ENCODE assay signal across 11 cellular contexts in the genomic region with DNA sequence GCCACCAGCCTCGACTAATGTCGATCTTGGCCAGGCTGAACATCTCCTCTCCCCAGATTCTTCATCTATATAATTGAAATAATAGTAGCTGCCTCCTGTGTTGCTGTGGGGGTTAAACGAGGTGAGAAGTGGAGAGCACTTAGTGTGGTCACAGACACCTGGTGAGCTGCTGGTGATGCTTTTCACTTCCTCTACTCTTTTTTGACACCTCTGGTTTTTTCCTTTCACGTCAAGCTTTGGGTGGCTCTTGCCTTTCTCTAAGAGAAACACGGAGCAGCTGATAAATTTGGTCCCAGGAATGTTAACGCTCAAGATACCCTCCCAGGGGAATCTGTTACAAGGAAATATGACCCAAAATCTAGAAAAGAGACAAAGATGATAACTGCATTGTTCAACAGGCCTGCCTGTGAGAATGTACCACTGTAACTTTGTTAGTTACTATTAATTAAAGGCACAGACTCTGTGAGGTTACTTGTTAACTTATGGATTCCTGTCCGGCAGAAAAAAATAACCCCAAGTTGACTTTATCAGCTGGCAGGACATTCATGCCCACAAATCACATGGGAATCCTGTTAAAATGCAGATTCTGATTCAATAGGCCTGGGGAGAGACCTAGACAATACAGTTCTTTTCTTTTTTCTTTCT. TPM values are rescaled to one million over a fixed set of nuclear protein-coding genes. Genes with fewer than 3 reads are reported as not detected.
DNase-seq lines count a peak whose midpoint lies in the region; ATAC-seq and TF ChIP-seq lines count a peak whose summit lies in the region.
"Had no signal": no experiment of that assay in that cellular context is flagged by ENCODE, and none has a peak within 500 bp of the region (broad histone marks: within the 10 kb centered on the region; RNA-seq: fewer than 3 reads in every experiment).

No MANE protein-coding gene starts in this region.

- TF ChIP-seq EP300 in suprapubic skin (IDR thresholded peaks at IDR 0.05) = no peak

- H3K9me3 ChIP-seq in suprapubic skin = no peaks in the 10 kb centered on the region
- no peaks in the 10 kb centered on the region for H3K9me3 ChIP-seq in neural progenitor cell (ENCODE audit: low read depth)

- peaks cover 5% of the 10 kb centered on the region for H3F3A ChIP-seq in neural progenitor cell (ENCODE audit: low read depth)

- H3K27me3 Mint-ChIP-seq in memory B cell (peaks cover 8% of the 10 kb centered on the region), neural progenitor cell (ENCODE audit: insufficient read depth, low read depth) (peaks cover 4% of the 10 kb centered on the region)

- no peaks in the 10 kb centered on the region for H3K79me2 ChIP-seq in neural progenitor cell (ENCODE audit: low read depth)

- H3K27me3 ChIP-seq in suprapubic skin = no peaks in the 10 kb centered on the region
- H3K27me3 ChIP-seq in neural progenitor cell = no peaks in the 10 kb centered on the region

- H3K4me1 ChIP-seq in suprapubic skin (peaks cover 17% of the 10 kb centered on the region), neural progenitor cell (no peaks in the 10 kb centered on the region)

- no peak overlapping the region for H3K9ac ChIP-seq in neural progenitor cell

- DNase-seq in memory B cell (ENCODE audit: low spot score in 2 of 2) (no peak), suprapubic skin (ENCODE audit: low spot score in 2 of 2) (no peak), omental fat pad (ENCODE audit: low spot score) (no peak), neural progenitor cell (ENCODE audit: low spot score) (no peak)
- no peak for DNase-seq in activated CD4-positive, alpha-beta T cell treated with anti-CD3 and anti-CD28 coated beads for 4 hours
- DNase-seq: activated T-cell treated with anti-CD3 and anti-CD28 coated beads, Interleukin-2, amount 50 U/mL, for 1 hour; OCI-M1; T-helper 9 cell had no signal

- H3K36me3 ChIP-seq in suprapubic skin (no peaks in the 10 kb centered on the region), neural progenitor cell (no peaks in the 10 kb centered on the region)

- no peak overlapping the region for H3K27ac ChIP-seq in suprapubic skin
- H3K27ac ChIP-seq in neural progenitor cell = no peak overlapping the region

- H2AFZ ChIP-seq in neural progenitor cell (replicated peaks) = no peak overlapping the region

- no peak overlapping the region for H3K4me3 ChIP-seq in suprapubic skin
- no peak overlapping the region for H3K4me3 ChIP-seq in neural progenitor cell

- ATAC-seq in GM18873 (IDR thresholded peaks at IDR 0.05; ENCODE audit: low FRiP score, unreplicated experiment) = peak; percentile 63
- ATAC-seq in GM21619 (IDR thresholded peaks at IDR 0.05; ENCODE audit: unreplicated experiment) = peak; percentile 73
- ATAC-seq in HG03175 (IDR thresholded peaks at IDR 0.05; ENCODE audit: unreplicated experiment) = peak; percentile 95
- ATAC-seq in memory B cell (ENCODE audit: low read depth) = peak; percentile 93
- no peak for ATAC-seq in omental fat pad (ENCODE audit: low FRiP score)

- H3K4me1 Mint-ChIP-seq in memory B cell (peaks cover 8% of the 10 kb centered on the region), neural progenitor cell (peaks cover 4% of the 10 kb centered on the region)

- H3K4me3 Mint-ChIP-seq in memory B cell (no peak overlapping the region), neural progenitor cell (no peak overlapping the region)

- TF ChIP-seq CTCF in suprapubic skin (IDR thresholded peaks at IDR 0.05) (no peak), omental fat pad (IDR thresholded peaks at IDR 0.05) (no peak), neural progenitor cell (IDR thresholded peaks at IDR 0.05) (no peak)

- H3K4me2 ChIP-seq in neural progenitor cell = no peak overlapping the region

- H3K36me3 Mint-ChIP-seq in memory B cell (no peaks in the 10 kb centered on the region), neural progenitor cell (no peaks in the 10 kb centered on the region)

- H3K27ac Mint-ChIP-seq in memory B cell = no peak overlapping the region
- H3K27ac Mint-ChIP-seq in neural progenitor cell = no peak overlapping the region

- WGBS in suprapubic skin = 73% methylated on average over 7 of the region's 7 CpGs

- no peak for TF ChIP-seq POLR2A in suprapubic skin (IDR thresholded peaks at IDR 0.05)

- peaks cover 5% of the 10 kb centered on the region for H4K20me1 ChIP-seq in neural progenitor cell (ENCODE audit: low read depth)

- H3K9me3 Mint-ChIP-seq in memory B cell = no peaks in the 10 kb centered on the region
- H3K9me3 Mint-ChIP-seq in neural progenitor cell = no peaks in the 10 kb centered on the region

RNA-seq across cellular contexts. Expression of a gene that starts 9.5 kb away (rescaled TPM):
- under 1 TPM; 0.08 to 0.53 (median 0.23) TPM for total RNA-seq in suprapubic skin
- 1 to 10 TPM in 1 of 4 donors, under 1 TPM in 2, not detected in 1; 0.19 to 3.4 (median 0.60) TPM for total RNA-seq in omental fat pad
- total RNA-seq in neural progenitor cell (ENCODE audit: low replicate concordance) = 0.06 TPM in 1 of 2 replicates, not detected in the other
